Comparison of ENCODE assay signal across 1 cellular context in genomic region chr14:34059925-34060746, GRCh38.
TF ChIP-seq lines count a peak whose summit lies in the region.

No MANE protein-coding gene starts in this region.

TF ChIP-seq in HepG2, 621 proteins besides CTCF, POLR2A, EP300 and RAD21 (continued from another document and continues in another):
- TF ChIP-seq, protein P1, sequence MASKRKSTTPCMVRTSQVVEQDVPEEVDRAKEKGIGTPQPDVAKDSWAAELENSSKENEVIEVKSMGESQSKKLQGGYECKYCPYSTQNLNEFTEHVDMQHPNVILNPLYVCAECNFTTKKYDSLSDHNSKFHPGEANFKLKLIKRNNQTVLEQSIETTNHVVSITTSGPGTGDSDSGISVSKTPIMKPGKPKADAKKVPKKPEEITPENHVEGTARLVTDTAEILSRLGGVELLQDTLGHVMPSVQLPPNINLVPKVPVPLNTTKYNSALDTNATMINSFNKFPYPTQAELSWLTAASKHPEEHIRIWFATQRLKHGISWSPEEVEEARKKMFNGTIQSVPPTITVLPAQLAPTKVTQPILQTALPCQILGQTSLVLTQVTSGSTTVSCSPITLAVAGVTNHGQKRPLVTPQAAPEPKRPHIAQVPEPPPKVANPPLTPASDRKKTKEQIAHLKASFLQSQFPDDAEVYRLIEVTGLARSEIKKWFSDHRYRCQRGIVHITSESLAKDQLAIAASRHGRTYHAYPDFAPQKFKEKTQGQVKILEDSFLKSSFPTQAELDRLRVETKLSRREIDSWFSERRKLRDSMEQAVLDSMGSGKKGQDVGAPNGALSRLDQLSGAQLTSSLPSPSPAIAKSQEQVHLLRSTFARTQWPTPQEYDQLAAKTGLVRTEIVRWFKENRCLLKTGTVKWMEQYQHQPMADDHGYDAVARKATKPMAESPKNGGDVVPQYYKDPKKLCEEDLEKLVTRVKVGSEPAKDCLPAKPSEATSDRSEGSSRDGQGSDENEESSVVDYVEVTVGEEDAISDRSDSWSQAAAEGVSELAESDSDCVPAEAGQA (IDR thresholded peaks at IDR 0.05; ENCODE audit: low read depth): no peak
- TF ChIP-seq, protein P1 (CRISPR knock-in tag; IDR thresholded peaks at IDR 0.05; ENCODE audit: borderline replicate concordance): no peak
- TF ChIP-seq ZNF574 (CRISPR knock-in tag; IDR thresholded peaks at IDR 0.05) (peak; percentile 36; the same call in 1 of the 2 replicates), JUND (CRISPR knock-in tag; IDR thresholded peaks at IDR 0.05) (peak; percentile 62), NFRKB (IDR thresholded peaks at IDR 0.05) (no peak), ZNF691 (CRISPR knock-in tag; IDR thresholded peaks at IDR 0.05; ENCODE audit: borderline replicate concordance, low read depth) (peak; percentile 76; the same call in 1 of the 2 replicates), ZNF724P (CRISPR knock-in tag; IDR thresholded peaks at IDR 0.05; ENCODE audit: borderline replicate concordance) (0 out of 2 replicates have a peak, but pooled peaks have one; percentile 39), ZFY (CRISPR knock-in tag; IDR thresholded peaks at IDR 0.05) (peak; percentile 59), GABPA (IDR thresholded peaks at IDR 0.05; ENCODE audit: low read depth, low read length) (no peak), GABPA (CRISPR knock-in tag; IDR thresholded peaks at IDR 0.05; ENCODE audit: low read depth) (no peak), ZNF737 (CRISPR knock-in tag; IDR thresholded peaks at IDR 0.05; ENCODE audit: borderline replicate concordance) (no peak), ZNF75D (CRISPR knock-in tag; IDR thresholded peaks at IDR 0.05; ENCODE audit: borderline replicate concordance) (no peak), PCBP2 (optimal IDR thresholded peaks at IDR 0.05; ENCODE audit: low read depth, low read length, poor library complexity, severe bottlenecking) (no peak), POGZ (CRISPR knock-in tag; IDR thresholded peaks at IDR 0.05) (peak; percentile 95), TBL1XR1 (IDR thresholded peaks at IDR 0.05; ENCODE audit: borderline replicate concordance, low read length, partially characterized antibody) (no peak), TARDBP (CRISPR knock-in tag; IDR thresholded peaks at IDR 0.05) (0 out of 2 replicates have a peak, but pooled peaks have one; percentile 31), TEAD3 (CRISPR knock-in tag; optimal IDR thresholded peaks at IDR 0.05; ENCODE audit: borderline replicate concordance) (peak; percentile 82), MIER2 (CRISPR knock-in tag; IDR thresholded peaks at IDR 0.05) (no peak), ZNF331 (CRISPR knock-in tag; IDR thresholded peaks at IDR 0.05) (peak; percentile 55; the same call in 1 of the 2 replicates), KLF12 (CRISPR knock-in tag; IDR thresholded peaks at IDR 0.05; ENCODE audit: borderline replicate concordance) (no peak; the same call in 1 of the 2 replicates), THAP7 (CRISPR knock-in tag; IDR thresholded peaks at IDR 0.05) (no peak), SMARCE1 (IDR thresholded peaks at IDR 0.05; ENCODE audit: borderline replicate concordance) (no peak), ZNF781 (CRISPR knock-in tag; IDR thresholded peaks at IDR 0.05; ENCODE audit: borderline replicate concordance, not compliant biosample characterization) (no peak), ZNF800 (CRISPR knock-in tag; IDR thresholded peaks at IDR 0.05) (peak; percentile 99)
- TF ChIP-seq, protein P2, sequence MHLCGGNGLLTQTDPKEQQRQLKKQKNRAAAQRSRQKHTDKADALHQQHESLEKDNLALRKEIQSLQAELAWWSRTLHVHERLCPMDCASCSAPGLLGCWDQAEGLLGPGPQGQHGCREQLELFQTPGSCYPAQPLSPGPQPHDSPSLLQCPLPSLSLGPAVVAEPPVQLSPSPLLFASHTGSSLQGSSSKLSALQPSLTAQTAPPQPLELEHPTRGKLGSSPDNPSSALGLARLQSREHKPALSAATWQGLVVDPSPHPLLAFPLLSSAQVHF (CRISPR knock-in tag; IDR thresholded peaks at IDR 0.05): no peak
- TF ChIP-seq, protein P3, sequence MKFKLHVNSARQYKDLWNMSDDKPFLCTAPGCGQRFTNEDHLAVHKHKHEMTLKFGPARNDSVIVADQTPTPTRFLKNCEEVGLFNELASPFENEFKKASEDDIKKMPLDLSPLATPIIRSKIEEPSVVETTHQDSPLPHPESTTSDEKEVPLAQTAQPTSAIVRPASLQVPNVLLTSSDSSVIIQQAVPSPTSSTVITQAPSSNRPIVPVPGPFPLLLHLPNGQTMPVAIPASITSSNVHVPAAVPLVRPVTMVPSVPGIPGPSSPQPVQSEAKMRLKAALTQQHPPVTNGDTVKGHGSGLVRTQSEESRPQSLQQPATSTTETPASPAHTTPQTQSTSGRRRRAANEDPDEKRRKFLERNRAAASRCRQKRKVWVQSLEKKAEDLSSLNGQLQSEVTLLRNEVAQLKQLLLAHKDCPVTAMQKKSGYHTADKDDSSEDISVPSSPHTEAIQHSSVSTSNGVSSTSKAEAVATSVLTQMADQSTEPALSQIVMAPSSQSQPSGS (CRISPR knock-in tag; IDR thresholded peaks at IDR 0.05): 0 out of 2 replicates have a peak, but pooled peaks have one; percentile 28
- TF ChIP-seq, protein P4, sequence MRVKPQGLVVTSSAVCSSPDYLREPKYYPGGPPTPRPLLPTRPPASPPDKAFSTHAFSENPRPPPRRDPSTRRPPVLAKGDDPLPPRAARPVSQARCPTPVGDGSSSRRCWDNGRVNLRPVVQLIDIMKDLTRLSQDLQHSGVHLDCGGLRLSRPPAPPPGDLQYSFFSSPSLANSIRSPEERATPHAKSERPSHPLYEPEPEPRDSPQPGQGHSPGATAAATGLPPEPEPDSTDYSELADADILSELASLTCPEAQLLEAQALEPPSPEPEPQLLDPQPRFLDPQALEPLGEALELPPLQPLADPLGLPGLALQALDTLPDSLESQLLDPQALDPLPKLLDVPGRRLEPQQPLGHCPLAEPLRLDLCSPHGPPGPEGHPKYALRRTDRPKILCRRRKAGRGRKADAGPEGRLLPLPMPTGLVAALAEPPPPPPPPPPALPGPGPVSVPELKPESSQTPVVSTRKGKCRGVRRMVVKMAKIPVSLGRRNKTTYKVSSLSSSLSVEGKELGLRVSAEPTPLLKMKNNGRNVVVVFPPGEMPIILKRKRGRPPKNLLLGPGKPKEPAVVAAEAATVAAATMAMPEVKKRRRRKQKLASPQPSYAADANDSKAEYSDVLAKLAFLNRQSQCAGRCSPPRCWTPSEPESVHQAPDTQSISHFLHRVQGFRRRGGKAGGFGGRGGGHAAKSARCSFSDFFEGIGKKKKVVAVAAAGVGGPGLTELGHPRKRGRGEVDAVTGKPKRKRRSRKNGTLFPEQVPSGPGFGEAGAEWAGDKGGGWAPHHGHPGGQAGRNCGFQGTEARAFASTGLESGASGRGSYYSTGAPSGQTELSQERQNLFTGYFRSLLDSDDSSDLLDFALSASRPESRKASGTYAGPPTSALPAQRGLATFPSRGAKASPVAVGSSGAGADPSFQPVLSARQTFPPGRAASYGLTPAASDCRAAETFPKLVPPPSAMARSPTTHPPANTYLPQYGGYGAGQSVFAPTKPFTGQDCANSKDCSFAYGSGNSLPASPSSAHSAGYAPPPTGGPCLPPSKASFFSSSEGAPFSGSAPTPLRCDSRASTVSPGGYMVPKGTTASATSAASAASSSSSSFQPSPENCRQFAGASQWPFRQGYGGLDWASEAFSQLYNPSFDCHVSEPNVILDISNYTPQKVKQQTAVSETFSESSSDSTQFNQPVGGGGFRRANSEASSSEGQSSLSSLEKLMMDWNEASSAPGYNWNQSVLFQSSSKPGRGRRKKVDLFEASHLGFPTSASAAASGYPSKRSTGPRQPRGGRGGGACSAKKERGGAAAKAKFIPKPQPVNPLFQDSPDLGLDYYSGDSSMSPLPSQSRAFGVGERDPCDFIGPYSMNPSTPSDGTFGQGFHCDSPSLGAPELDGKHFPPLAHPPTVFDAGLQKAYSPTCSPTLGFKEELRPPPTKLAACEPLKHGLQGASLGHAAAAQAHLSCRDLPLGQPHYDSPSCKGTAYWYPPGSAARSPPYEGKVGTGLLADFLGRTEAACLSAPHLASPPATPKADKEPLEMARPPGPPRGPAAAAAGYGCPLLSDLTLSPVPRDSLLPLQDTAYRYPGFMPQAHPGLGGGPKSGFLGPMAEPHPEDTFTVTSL (CRISPR knock-in tag; IDR thresholded peaks at IDR 0.05; ENCODE audit: borderline replicate concordance): no peak
- TF ChIP-seq, protein P5, sequence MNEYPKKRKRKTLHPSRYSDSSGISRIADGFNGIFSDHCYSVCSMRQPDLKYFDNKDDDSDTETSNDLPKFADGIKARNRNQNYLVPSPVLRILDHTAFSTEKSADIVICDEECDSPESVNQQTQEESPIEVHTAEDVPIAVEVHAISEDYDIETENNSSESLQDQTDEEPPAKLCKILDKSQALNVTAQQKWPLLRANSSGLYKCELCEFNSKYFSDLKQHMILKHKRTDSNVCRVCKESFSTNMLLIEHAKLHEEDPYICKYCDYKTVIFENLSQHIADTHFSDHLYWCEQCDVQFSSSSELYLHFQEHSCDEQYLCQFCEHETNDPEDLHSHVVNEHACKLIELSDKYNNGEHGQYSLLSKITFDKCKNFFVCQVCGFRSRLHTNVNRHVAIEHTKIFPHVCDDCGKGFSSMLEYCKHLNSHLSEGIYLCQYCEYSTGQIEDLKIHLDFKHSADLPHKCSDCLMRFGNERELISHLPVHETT (CRISPR knock-in tag; conservative IDR thresholded peaks at IDR 0.05): peak; percentile 73; the same call in 1 of the 2 replicates
- TF ChIP-seq, protein P6, sequence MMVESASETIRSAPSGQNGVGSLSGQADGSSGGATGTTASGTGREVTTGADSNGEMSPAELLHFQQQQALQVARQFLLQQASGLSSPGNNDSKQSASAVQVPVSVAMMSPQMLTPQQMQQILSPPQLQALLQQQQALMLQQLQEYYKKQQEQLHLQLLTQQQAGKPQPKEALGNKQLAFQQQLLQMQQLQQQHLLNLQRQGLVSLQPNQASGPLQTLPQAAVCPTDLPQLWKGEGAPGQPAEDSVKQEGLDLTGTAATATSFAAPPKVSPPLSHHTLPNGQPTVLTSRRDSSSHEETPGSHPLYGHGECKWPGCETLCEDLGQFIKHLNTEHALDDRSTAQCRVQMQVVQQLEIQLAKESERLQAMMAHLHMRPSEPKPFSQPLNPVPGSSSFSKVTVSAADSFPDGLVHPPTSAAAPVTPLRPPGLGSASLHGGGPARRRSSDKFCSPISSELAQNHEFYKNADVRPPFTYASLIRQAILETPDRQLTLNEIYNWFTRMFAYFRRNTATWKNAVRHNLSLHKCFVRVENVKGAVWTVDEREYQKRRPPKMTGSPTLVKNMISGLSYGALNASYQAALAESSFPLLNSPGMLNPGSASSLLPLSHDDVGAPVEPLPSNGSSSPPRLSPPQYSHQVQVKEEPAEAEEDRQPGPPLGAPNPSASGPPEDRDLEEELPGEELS (CRISPR knock-in tag; IDR thresholded peaks at IDR 0.05): no peak
